In genomic region chr2:12759248-12759647, GRCh38 we compare ENCODE assay signal across 13 cellular contexts. TPM values are rescaled to one million over a fixed set of nuclear protein-coding genes. Genes with fewer than 3 reads are reported as not detected.
DNase-seq lines count a peak whose midpoint lies in the region; ATAC-seq and TF ChIP-seq lines count a peak whose summit lies in the region.
"Had no signal": no experiment of that assay in that cellular context is flagged by ENCODE, and none has a peak within 500 bp of the region (broad histone marks: within the 10 kb centered on the region; RNA-seq: fewer than 3 reads in every experiment).

No MANE protein-coding gene starts in this region.

- no peaks in the 10 kb centered on the region for H3K36me3 ChIP-seq in heart right ventricle
- H3K36me3 ChIP-seq: neutrophil, tibial artery had no signal

- intact Hi-C loops in heart right ventricle (cut with DNase I): no loop called here
- intact Hi-C loops in activated T-helper 2 cell treated with anti-CD3 and anti-CD28 coated beads, Interferon-gamma antibody, Interleukin-2, Interleukin-4, amounts not matched to agents 10 μg/mL and 5 μg/mL and 100 μg/mL, durations not matched to agents 14 hours and 24 hours and 36 hours (cut with micrococcal nuclease): no loop called here

- H3K4me3 ChIP-seq in astrocyte of the cerebellum (ENCODE audit: low read depth, low read length) (no peak overlapping the region), heart right ventricle (no peak overlapping the region)
- H3K4me3 ChIP-seq: tibial artery had no signal

- H3K4me1 ChIP-seq in heart right ventricle: peaks cover 0 to 50% (median 23%) of the 10 kb centered on the region in 9 donors
- H3K4me1 ChIP-seq: tibial artery had no signal

- peak; percentile 14 to 80 (median 38) for ATAC-seq in heart right ventricle
- no peak for ATAC-seq in HG02571 (IDR thresholded peaks at IDR 0.05; ENCODE audit: unreplicated experiment)
- ATAC-seq: activated naive CD4-positive, alpha-beta T cell treated with anti-CD3 and anti-CD28 coated beads, Interleukin-2, amount 50 U/mL, for 72 hours had no signal

- DNase-seq in HCEC 1CT (peak; percentile 95), astrocyte of the cerebellum (ENCODE audit: low read depth) (peak; percentile 96), heart right ventricle (no peak), stromal cell of bone marrow (ENCODE audit: low read depth) (peak; percentile 86)
- no peak for DNase-seq in activated T-helper 2 cell treated with anti-CD3 and anti-CD28 coated beads, Interferon-gamma antibody, Interleukin-2, Interleukin-4, amounts not matched to agents 10 μg/mL and 5 μg/mL and 100 μg/mL, durations not matched to agents 14 hours and 24 hours and 36 hours (ENCODE audit: low spot score)
- no peak for DNase-seq in activated CD4-positive, CD25-positive, alpha-beta regulatory T cell treated with anti-CD3 and anti-CD28 coated beads, Interleukin-2, amount 50 U/mL, for 72 hours
- DNase-seq: activated CD4-positive, alpha-beta T cell treated with anti-CD3 and anti-CD28 coated beads, Interleukin-2, amount 50 U/mL, for 4 hours; GF-D8; NCI-H69; tibial artery had no signal

- no peak overlapping the region for H3K27ac Mint-ChIP-seq in activated T-helper 2 cell treated with anti-CD3 and anti-CD28 coated beads, Interferon-gamma antibody, Interleukin-2, Interleukin-4, amounts not matched to agents 10 μg/mL and 5 μg/mL and 100 μg/mL, durations not matched to agents 14 hours and 24 hours and 36 hours
- H3K27ac Mint-ChIP-seq: activated naive CD4-positive, alpha-beta T cell treated with anti-CD3 and anti-CD28 coated beads, Interleukin-2, amount 50 U/mL, for 72 hours had no signal

- no peaks in the 10 kb centered on the region for H3K36me3 Mint-ChIP-seq in activated T-helper 2 cell treated with anti-CD3 and anti-CD28 coated beads, Interferon-gamma antibody, Interleukin-2, Interleukin-4, amounts not matched to agents 10 μg/mL and 5 μg/mL and 100 μg/mL, durations not matched to agents 14 hours and 24 hours and 36 hours (ENCODE audit: low read depth)

- in situ Hi-C loops in astrocyte of the cerebellum (cut with HindIII; ENCODE audit: low sequenced_read_pairs): no loop called here

- H3K27me3 Mint-ChIP-seq in activated T-helper 2 cell treated with anti-CD3 and anti-CD28 coated beads, Interferon-gamma antibody, Interleukin-2, Interleukin-4, amounts not matched to agents 10 μg/mL and 5 μg/mL and 100 μg/mL, durations not matched to agents 14 hours and 24 hours and 36 hours (ENCODE audit: low read depth): peaks cover 25% of the 10 kb centered on the region

- peak overlapping the region in 3 of 10 donors; percentile 23 to 38 (median 27) for H3K27ac ChIP-seq in heart right ventricle
- H3K27ac ChIP-seq: neutrophil, tibial artery had no signal

- H3K4me1 Mint-ChIP-seq in activated T-helper 2 cell treated with anti-CD3 and anti-CD28 coated beads, Interferon-gamma antibody, Interleukin-2, Interleukin-4, amounts not matched to agents 10 μg/mL and 5 μg/mL and 100 μg/mL, durations not matched to agents 14 hours and 24 hours and 36 hours (ENCODE audit: low read depth): peaks cover 8% of the 10 kb centered on the region

- H3K27me3 ChIP-seq in heart right ventricle: no peaks in the 10 kb centered on the region
- H3K27me3 ChIP-seq: neutrophil, tibial artery had no signal

- 51 to 66% methylated on average over 4 of the region's 4 CpGs for WGBS in heart right ventricle, 2 donors

- H3K4me3 Mint-ChIP-seq in activated T-helper 2 cell treated with anti-CD3 and anti-CD28 coated beads, Interferon-gamma antibody, Interleukin-2, Interleukin-4, amounts not matched to agents 10 μg/mL and 5 μg/mL and 100 μg/mL, durations not matched to agents 14 hours and 24 hours and 36 hours (ENCODE audit: low read depth): no peak overlapping the region

- peaks cover 0 to 2% (median 0%) of the 10 kb centered on the region in 11 donors for H3K9me3 ChIP-seq in heart right ventricle
- H3K9me3 ChIP-seq: neutrophil, tibial artery had no signal

- TF ChIP-seq CTCF in astrocyte of the cerebellum (IDR thresholded peaks at IDR 0.05; ENCODE audit: low read depth, low read length, missing control alignments) (no peak), heart right ventricle (IDR thresholded peaks at IDR 0.05) (no peak)

- H3K9me3 Mint-ChIP-seq in activated T-helper 2 cell treated with anti-CD3 and anti-CD28 coated beads, Interferon-gamma antibody, Interleukin-2, Interleukin-4, amounts not matched to agents 10 μg/mL and 5 μg/mL and 100 μg/mL, durations not matched to agents 14 hours and 24 hours and 36 hours: peaks cover 1% of the 10 kb centered on the region

RNA-seq across cellular contexts. Expression of gene TRIB2, which starts 42.5 kb away (rescaled TPM):
- 10 to 100 TPM; 26.7 to 46.6 (median 36.5) TPM for total RNA-seq in heart right ventricle
- 10 to 100 TPM; 31.7 to 57.2 TPM for polyA plus RNA-seq in heart right ventricle
- total RNA-seq in activated T-helper 2 cell treated with anti-CD3 and anti-CD28 coated beads, Interferon-gamma antibody, Interleukin-2, Interleukin-4, amounts not matched to agents 10 μg/mL and 5 μg/mL and 100 μg/mL, durations not matched to agents 14 hours and 24 hours and 36 hours: 3.9 TPM in 2 replicates

Comparison
In these comparisons a context has a peak if more than half of its experiments do, and no peak if none do; other contexts are left out.
1. DNase-seq: peak in HCEC 1CT (single experiment), astrocyte of the cerebellum (single experiment) and stromal cell of bone marrow (single experiment); none in heart right ventricle (0 of 2), activated T-helper 2 cell treated with anti-CD3 and anti-CD28 coated beads, Interferon-gamma antibody, Interleukin-2, Interleukin-4, amounts not matched to agents 10 μg/mL and 5 μg/mL and 100 μg/mL, durations not matched to agents 14 hours and 24 hours and 36 hours (single experiment) and activated CD4-positive, CD25-positive, alpha-beta regulatory T cell treated with anti-CD3 and anti-CD28 coated beads, Interleukin-2, amount 50 U/mL, for 72 hours (single experiment).